In genomic region chr2:20803287-20803686, GRCh38 we compare ENCODE assay signal across 18 cellular contexts. TPM values are rescaled to one million over a fixed set of nuclear protein-coding genes. Genes with fewer than 3 reads are reported as not detected.
A peak's percentile ranks its signal among the peaks of the same experiment; 100 is the strongest.
DNase-seq lines count a peak whose midpoint lies in the region; ATAC-seq, FAIRE-seq and TF ChIP-seq lines count a peak whose summit lies in the region.
"Had no signal": no experiment of that assay in that cellular context is flagged by ENCODE, and none has a peak within 500 bp of the region (broad histone marks: within the 10 kb centered on the region; RNA-seq: fewer than 3 reads in every experiment).

No MANE protein-coding gene starts in this region.

- peak; percentile 23; the same call in 1 of the 3 replicates for ATAC-seq in K562
- ATAC-seq in left lobe of liver = peak; percentile 80
- ATAC-seq in naive thymus-derived CD8-positive, alpha-beta T cell = no peak

- WGBS in K562 (ENCODE audit: insufficient coverage, low coverage, missing lambda C conversion rate) = 88% methylated on average over 3 of the region's 3 CpGs
- WGBS in trophoblast cell (ENCODE audit: extremely low coverage, insufficient coverage, insufficient read length) = no CpG with 5 or more reads among the region's 3 CpGs

- H3K9ac ChIP-seq in K562 (ENCODE audit: insufficient read depth in 1 of 2, low read depth in 2 of 2, low read length in 2 of 2) = no peak overlapping the region
- H3K9ac ChIP-seq in trophoblast cell (ENCODE audit: low read length) = no peak overlapping the region
- H3K9ac ChIP-seq in neural progenitor cell = no peak overlapping the region

- H3K79me2 ChIP-seq in K562 (ENCODE audit: control insufficient read depth, insufficient read depth, low read length) (peaks cover 31% of the 10 kb centered on the region), trophoblast cell (ENCODE audit: control insufficient read depth, insufficient read depth, low read length, poor library complexity) (no peaks in the 10 kb centered on the region), neural progenitor cell (ENCODE audit: low read depth) (peaks cover 43% of the 10 kb centered on the region)

- no peak overlapping the region for H3K23ac ChIP-seq in trophoblast cell (ENCODE audit: low read length)

- H2BK12ac ChIP-seq in trophoblast cell (ENCODE audit: low read length) = no peak overlapping the region

- H3K4ac ChIP-seq in trophoblast cell (ENCODE audit: low read depth, low read length) = no peak overlapping the region

- H3K27me3 ChIP-seq in K562 (ENCODE audit: control insufficient read depth in 2 of 2, insufficient read depth in 2 of 2, low read length in 2 of 2) (no peaks in the 10 kb centered on the region), trophoblast cell (ENCODE audit: insufficient read depth, low read length) (no peaks in the 10 kb centered on the region), neural progenitor cell (no peaks in the 10 kb centered on the region)
- H3K27me3 ChIP-seq: SJCRH30 had no signal

- no peak for TF ChIP-seq POLR2A in K562 (conservative IDR thresholded peaks at IDR 0.05)

- peak; percentile 11 for DNase-seq in HFF-Myc (ENCODE audit: extremely low read depth, low read depth)
- no peak for DNase-seq in K562 (ENCODE audit: extremely low read depth in 1 of 4, low spot score in 3 of 4)
- DNase-seq in left lobe of liver (ENCODE audit: low spot score) = no peak
- no peak for DNase-seq in trophoblast cell
- no peak for DNase-seq in NCI-H82 (lab: John Stamatoyannopoulos, UW)
- no peak for DNase-seq in cerebellar cortex (ENCODE audit: low spot score)
- no peak for DNase-seq in neural progenitor cell (ENCODE audit: low spot score)
- no peak for DNase-seq in naive thymus-derived CD8-positive, alpha-beta T cell
- DNase-seq: CD4-positive, alpha-beta T cell; DMS79 treated with DMSO at 0.1 percent for 48 hours; GDM1; NCI-H1048; NCI-H146; NCI-H226; NCI-H526; SJCRH30 had no signal

- H3K4me2 ChIP-seq in K562 (ENCODE audit: insufficient read depth, low read length) = no peak overlapping the region
- peak overlapping the region; percentile 15 for H3K4me2 ChIP-seq in trophoblast cell (ENCODE audit: low read length)
- H3K4me2 ChIP-seq in neural progenitor cell = no peak overlapping the region

- H4K12ac ChIP-seq in trophoblast cell (ENCODE audit: low read depth, low read length) = no peak overlapping the region

- no peaks in the 10 kb centered on the region for H3K9me1 ChIP-seq in K562 (ENCODE audit: control insufficient read depth, insufficient read depth, low read length)

- no peak overlapping the region for H2AK5ac ChIP-seq in trophoblast cell (ENCODE audit: low read length)

- no peaks in the 10 kb centered on the region for H3K36me3 Mint-ChIP-seq in neural progenitor cell
- peaks cover under 1 to 25% (median 17%) of the 10 kb centered on the region in 3 donors for H3K36me3 Mint-ChIP-seq in naive thymus-derived CD8-positive, alpha-beta T cell

- no peaks in the 10 kb centered on the region for H3F3A ChIP-seq in neural progenitor cell (ENCODE audit: low read depth)

- FAIRE-seq in K562 (lab: Jason Lieb, UNC) = no peak

- H2BK120ac ChIP-seq in trophoblast cell (ENCODE audit: insufficient read depth, low read length, poor library complexity) = no peak overlapping the region

- no peaks in the 10 kb centered on the region for H3K27me3 Mint-ChIP-seq in neural progenitor cell (ENCODE audit: insufficient read depth, low read depth)
- H3K27me3 Mint-ChIP-seq in naive thymus-derived CD8-positive, alpha-beta T cell = no peaks in the 10 kb centered on the region
- H3K27me3 Mint-ChIP-seq: CD4-positive, alpha-beta T cell; IgD-negative memory B cell had no signal

- H4K20me1 ChIP-seq in K562 (replicated peaks; ENCODE audit: control insufficient read depth, insufficient read depth, low read length) (no peaks in the 10 kb centered on the region), neural progenitor cell (ENCODE audit: low read depth) (peaks cover 34% of the 10 kb centered on the region)

- peaks cover 3% of the 10 kb centered on the region; the same call in 1 of the 3 replicates for H3K36me3 ChIP-seq in K562 (ENCODE audit: control insufficient read depth, insufficient read depth, low read length)
- no peaks in the 10 kb centered on the region for H3K36me3 ChIP-seq in trophoblast cell (ENCODE audit: control insufficient read depth in 1 of 2, insufficient read depth in 2 of 2, low read length in 2 of 2)
- no peaks in the 10 kb centered on the region for H3K36me3 ChIP-seq in neural progenitor cell
- H3K36me3 ChIP-seq: SJCRH30 had no signal

- intact Hi-C loops in K562 (cut with micrococcal nuclease) = no loop called here

- CTCF ChIA-PET in K562 (lab: Yijun Ruan, JAX; ENCODE audit: low intra/inter-chr PET ratio) = no interaction called here

- no peak overlapping the region for H3K18ac ChIP-seq in trophoblast cell (ENCODE audit: low read length)

- no peaks in the 10 kb centered on the region for H3K4me1 Mint-ChIP-seq in neural progenitor cell
- peaks cover 3 to 16% (median 12%) of the 10 kb centered on the region in 4 donors for H3K4me1 Mint-ChIP-seq in naive thymus-derived CD8-positive, alpha-beta T cell

- no TSS peak for BruUV-seq in K562 (replicated peaks; lab: Mats Ljungman, UMichigan)

- H3K27ac Mint-ChIP-seq in neural progenitor cell = no peak overlapping the region
- peak overlapping the region in 2 of 10 donors; percentile 1 to 46 for H3K27ac Mint-ChIP-seq in naive thymus-derived CD8-positive, alpha-beta T cell
- H3K27ac Mint-ChIP-seq: CD4-positive, alpha-beta T cell; IgD-negative memory B cell had no signal

- no peak overlapping the region for H4K8ac ChIP-seq in trophoblast cell (ENCODE audit: low read depth, low read length)

- H3K9me3 ChIP-seq in K562 (replicated peaks; ENCODE audit: control insufficient read depth, insufficient read depth, low read depth, low read length) (no peaks in the 10 kb centered on the region), trophoblast cell (ENCODE audit: insufficient read depth, low read depth, low read length) (no peaks in the 10 kb centered on the region), neural progenitor cell (ENCODE audit: low read depth) (no peaks in the 10 kb centered on the region)
- H3K9me3 ChIP-seq: SJCRH30 had no signal

- no peak for TF ChIP-seq EP300 in K562 (IDR thresholded peaks at IDR 0.05; ENCODE audit: low read length)

- no peaks in the 10 kb centered on the region for H3K4me1 ChIP-seq in K562 (replicated peaks in 1 of 2; ENCODE audit: control insufficient read depth in 2 of 2, insufficient read depth in 2 of 2, low read length in 2 of 2)
- peaks cover 0 to 4% of the 10 kb centered on the region in 2 experiments for H3K4me1 ChIP-seq in trophoblast cell (ENCODE audit: control insufficient read depth in 1 of 2, insufficient read depth in 2 of 2, low read length in 2 of 2)
- H3K4me1 ChIP-seq in neural progenitor cell = no peaks in the 10 kb centered on the region
- H3K4me1 ChIP-seq: SJCRH30 had no signal

- H2AFZ ChIP-seq in K562 (ENCODE audit: low read depth, low read length) = no peak overlapping the region
- no peak overlapping the region for H2AFZ ChIP-seq in trophoblast cell (ENCODE audit: insufficient read depth, low read length, poor library complexity)
- H2AFZ ChIP-seq in neural progenitor cell (replicated peaks) = no peak overlapping the region

- no peak overlapping the region for H3K4me3 Mint-ChIP-seq in neural progenitor cell
- H3K4me3 Mint-ChIP-seq in naive thymus-derived CD8-positive, alpha-beta T cell = no peak overlapping the region
- H3K4me3 Mint-ChIP-seq: CD4-positive, alpha-beta T cell; IgD-negative memory B cell had no signal

- no peak overlapping the region for H4K91ac ChIP-seq in trophoblast cell (ENCODE audit: low read depth, low read length)

- no peaks in the 10 kb centered on the region for H3K9me3 Mint-ChIP-seq in neural progenitor cell
- no peaks in the 10 kb centered on the region for H3K9me3 Mint-ChIP-seq in naive thymus-derived CD8-positive, alpha-beta T cell
- H3K9me3 Mint-ChIP-seq: CD4-positive, alpha-beta T cell; IgD-negative memory B cell had no signal

- in situ Hi-C loops in K562 (cut with MboI) = no loop called here

- H3K27ac ChIP-seq in K562 (ENCODE audit: extremely low read depth, low read depth, low read length) (no peak overlapping the region), trophoblast cell (ENCODE audit: low read depth, low read length) (no peak overlapping the region), neural progenitor cell (no peak overlapping the region)
- H3K27ac ChIP-seq: RWPE1, SJCRH30 had no signal

- no peaks in the 10 kb centered on the region for H3K79me1 ChIP-seq in trophoblast cell (ENCODE audit: low read length)

- no peak overlapping the region for H2BK5ac ChIP-seq in trophoblast cell (ENCODE audit: low read depth, low read length, poor library complexity)

- no peak overlapping the region for H3K14ac ChIP-seq in trophoblast cell (ENCODE audit: low read length)

- no peak for TF ChIP-seq RAD21 in K562 (CRISPR knock-in tag; conservative IDR thresholded peaks at IDR 0.05 in 1 of 2, IDR thresholded peaks at IDR 0.05 in 1 of 2)

- POLR2A ChIA-PET in K562 (lab: Yijun Ruan, JAX) = interaction anchor here (1.4 kb wide), 1 partner anchor 21 kb away, joined by 3 read pairs; no protein-coding TSS in a partner anchor
- POLR2A ChIA-PET in naive thymus-derived CD8-positive, alpha-beta T cell (lab: Charles Lee) = no interaction called here

- H3K4me3 ChIP-seq in HFF-Myc (replicated peaks; ENCODE audit: low read depth, low read length) (no peak overlapping the region), K562 (no peak overlapping the region), trophoblast cell (ENCODE audit: low read depth, low read length) (no peak overlapping the region), neural progenitor cell (no peak overlapping the region)
- H3K4me3 ChIP-seq: SJCRH30 had no signal

- TF ChIP-seq CTCF in HFF-Myc (IDR thresholded peaks at IDR 0.05; ENCODE audit: low read depth, low read length, missing control alignments) (no peak), K562 (IDR thresholded peaks at IDR 0.05 in 2 of 3, conservative IDR thresholded peaks at IDR 0.05 in 1 of 3; ENCODE audit: insufficient read depth in 2 of 3, low read depth in 1 of 3, low read length in 3 of 3) (no peak), neural progenitor cell (IDR thresholded peaks at IDR 0.05) (no peak)

RNA-seq across cellular contexts. Expression of gene LDAH, which starts 19.6 kb away (rescaled TPM):
- 48.7 and 78.9 TPM in 2 replicates for total RNA-seq in K562 (2011; cell fraction: chromatin; rRNA removed; ENCODE audit: low replicate concordance)
- total RNA-seq in K562 (2011; cell fraction: nucleolus; rRNA removed) = 15.2 and 24.1 TPM in 2 replicates
- total RNA-seq in K562 (2011; cell fraction: nucleoplasm; rRNA removed) = 36.5 and 48.1 TPM in 2 replicates
- 22.3 and 26.5 TPM in 2 replicates for total RNA-seq in K562 (2014; rRNA removed)
- total RNA-seq in K562 (2014; rRNA removed; fragmentation: Illumina TruSeq; extraction: Trizol) = 50.8 and 56.3 TPM in 2 replicates
- total RNA-seq in K562 (2015; rRNA removed; fragmentation: Illumina TruSeq; extraction: Trizol) = 38.7 and 40.0 TPM in 2 replicates
- total RNA-seq in K562 (2021) = 38.9 and 41.1 TPM in 2 replicates
- polyA plus RNA-seq in K562 (2011; rRNA removed) = 45.9 and 60.1 TPM in 2 replicates
- 20.8 and 36.4 TPM in 2 replicates for polyA plus RNA-seq in K562 (2011; cell fraction: cytosol; rRNA removed)
- polyA plus RNA-seq in K562 (2011; cell fraction: nucleus; rRNA removed) = 45.2 and 53.6 TPM in 2 replicates
- polyA plus RNA-seq in K562 (2012) = 28.2 and 32.0 TPM in 2 replicates
- 42.8 and 48.6 TPM in 2 replicates for polyA plus RNA-seq in K562 (2014; fragmentation: Illumina TruSeq; extraction: Trizol)
- 10 to 100 TPM; 38.4 to 44.7 TPM for polyA plus RNA-seq in K562 (2014; fragmentation: Nextera tagmentation; extraction: Ambion mirVana)
- polyA plus RNA-seq in K562 (2014; rRNA removed) = 22.8 and 28.3 TPM in 2 replicates
- 86.7 and 101 TPM in 2 replicates for polyA minus RNA-seq in K562 (2011; rRNA and poly(A)+ RNA removed)
- polyA minus RNA-seq in K562 (2011; cell fraction: cytosol; rRNA and poly(A)+ RNA removed) = 12.7 and 35.5 TPM in 2 replicates
- 28.7 and 65.5 TPM in 2 replicates for polyA minus RNA-seq in K562 (2011; cell fraction: nucleus; rRNA and poly(A)+ RNA removed)
- total RNA-seq in left lobe of liver = 12.6 TPM
- polyA plus RNA-seq in trophoblast cell (2013) = 13.6 and 13.9 TPM in 2 replicates
- total RNA-seq in neural progenitor cell (ENCODE audit: low replicate concordance) = 42.0 and 45.2 TPM in 2 replicates
- total RNA-seq in naive thymus-derived CD8-positive, alpha-beta T cell = 10 to 100 TPM; 16.7 to 19.7 TPM
- polyA plus RNA-seq in naive thymus-derived CD8-positive, alpha-beta T cell = 10 to 100 TPM; 10.1 to 11.3 (median 10.5) TPM

Comparison
In these comparisons a context has a peak if more than half of its experiments do, and no peak if none do; other contexts are left out.
1. ATAC-seq: peak in K562 (single experiment) and left lobe of liver (single experiment); none in naive thymus-derived CD8-positive, alpha-beta T cell (0 of 2).